11 cellular contexts compared by ENCODE assay signal in the genomic region with DNA sequence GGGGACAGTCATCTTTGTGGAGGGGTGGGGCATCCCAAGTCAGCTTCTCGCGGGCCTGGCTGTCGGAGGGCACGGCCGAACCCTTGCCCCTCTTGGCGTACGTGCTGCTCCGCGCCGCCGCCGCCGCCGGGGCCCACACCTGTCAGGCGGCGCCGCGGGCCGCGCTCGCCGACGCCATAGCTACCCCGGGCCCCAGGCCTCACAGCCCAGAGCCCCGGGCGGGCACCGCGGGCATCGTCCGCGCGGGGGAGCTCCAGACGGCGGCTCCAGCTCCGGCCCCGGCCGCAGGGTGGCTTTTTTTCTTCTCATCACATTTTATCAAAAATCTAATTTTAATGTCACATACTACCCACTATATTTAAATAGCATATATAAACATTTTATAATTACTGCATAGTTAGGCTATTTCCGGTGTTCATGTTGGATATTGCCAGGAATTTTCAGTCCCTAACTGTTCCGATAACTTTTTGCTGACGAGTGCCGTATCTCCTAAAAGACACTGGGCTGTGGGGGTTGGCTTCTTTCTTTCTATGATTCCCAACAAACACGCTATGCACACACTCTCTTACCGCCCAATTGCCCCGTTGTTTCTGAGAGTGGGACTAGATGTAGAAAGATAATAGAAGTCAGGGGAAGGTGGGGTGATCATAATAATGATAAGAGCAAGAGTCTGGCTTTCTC. TPM values are rescaled to one million over a fixed set of nuclear protein-coding genes. Genes with fewer than 3 reads are reported as not detected.
DNase-seq lines count a peak whose midpoint lies in the region; ATAC-seq and TF ChIP-seq lines count a peak whose summit lies in the region.
"Not testable (repeated sequence)": the region's sequence is repeated elsewhere in the genome, so short reads cannot be mapped to it uniquely, and the experiment has no call there.
"Had no signal": no experiment of that assay in that cellular context is flagged by ENCODE, and none has a peak within 500 bp of the region (broad histone marks: within the 10 kb centered on the region; RNA-seq: fewer than 3 reads in every experiment).

No MANE protein-coding gene starts in this region.

- not testable (repeated sequence) for H2BK5ac ChIP-seq in mesenchymal stem cell (ENCODE audit: low read depth, low read length, poor library complexity, severe bottlenecking)

- peak overlapping the region; percentile 19 for H2BK120ac ChIP-seq in mesenchymal stem cell (ENCODE audit: low read depth, low read length)

- not testable (repeated sequence) for H3K27ac Mint-ChIP-seq in activated CD8-positive, alpha-beta T cell treated with anti-CD3 and anti-CD28 coated beads, Interleukin-2, amount 10 ng/mL, durations not matched to agents 7 days and 5 days; central memory CD8-positive, alpha-beta T cell (ENCODE audit: low read depth); stimulated activated naive CD8-positive, alpha-beta T cell treated with anti-CD3 and anti-CD28 coated beads, Interleukin-15, amount 100 ng/mL, for 72 hours

- not testable (repeated sequence) for H3K27me3 ChIP-seq in MG63; mesenchymal stem cell (ENCODE audit: control insufficient read depth in 1 of 2, insufficient read depth in 1 of 2, low read length in 2 of 2)

- not testable (repeated sequence) for H3K27ac ChIP-seq in C4-2B; mesenchymal stem cell (ENCODE audit: low read length, poor library complexity, severe bottlenecking)

- not testable (repeated sequence) for H3K36me3 ChIP-seq in MG63; mesenchymal stem cell (ENCODE audit: control insufficient read depth in 1 of 2, insufficient read depth in 2 of 2, low read depth in 1 of 2, low read length in 2 of 2)

- H3K23ac ChIP-seq in mesenchymal stem cell (ENCODE audit: low read length in 2 of 2): not testable (repeated sequence)

- intact Hi-C loops in Right ventricle myocardium inferior (cut with DNase I): loop anchor here (10.0 kb wide), 1 partner anchor 166 kb away; no protein-coding TSS in a partner anchor

- H4K8ac ChIP-seq in mesenchymal stem cell (ENCODE audit: low read length): not testable (repeated sequence)

- DNase-seq in MG63 (peak; percentile 44), hepatic stellate cell (ENCODE audit: low spot score) (peak; percentile 27)
- not testable (repeated sequence) for DNase-seq in activated CD8-positive, alpha-beta T cell treated with anti-CD3 and anti-CD28 coated beads, Interleukin-2, amount 10 ng/mL, durations not matched to agents 7 days and 5 days; central memory CD8-positive, alpha-beta T cell (ENCODE audit: low spot score in 2 of 2); Right ventricle myocardium inferior (ENCODE audit: missing footprints); mesenchymal stem cell; stimulated activated naive CD8-positive, alpha-beta T cell treated with anti-CD3 and anti-CD28 coated beads, Interleukin-15, amount 100 ng/mL, for 72 hours

- H3K18ac ChIP-seq in mesenchymal stem cell (ENCODE audit: low read depth in 1 of 2, low read length in 2 of 2): not testable (repeated sequence)

- H3K9me3 ChIP-seq in MG63; mesenchymal stem cell (ENCODE audit: control insufficient read depth, low read length): not testable (repeated sequence)

- H3K4ac ChIP-seq in mesenchymal stem cell (ENCODE audit: low read depth in 1 of 2, low read length in 2 of 2): not testable (repeated sequence)

- peak overlapping the region; percentile 7 for H2BK15ac ChIP-seq in mesenchymal stem cell (ENCODE audit: low read depth, poor library complexity, severe bottlenecking)

- H3K79me1 ChIP-seq in mesenchymal stem cell (replicated peaks; ENCODE audit: low read length, poor library complexity, severe bottlenecking): not testable (repeated sequence)

- H2AFZ ChIP-seq in mesenchymal stem cell (ENCODE audit: low read depth, low read length): not testable (repeated sequence)

- H3K4me3 Mint-ChIP-seq in activated CD8-positive, alpha-beta T cell treated with anti-CD3 and anti-CD28 coated beads, Interleukin-2, amount 10 ng/mL, durations not matched to agents 7 days and 5 days; central memory CD8-positive, alpha-beta T cell; stimulated activated naive CD8-positive, alpha-beta T cell treated with anti-CD3 and anti-CD28 coated beads, Interleukin-15, amount 100 ng/mL, for 72 hours: not testable (repeated sequence)

- CTCF ChIA-PET in activated CD8-positive, alpha-beta T cell treated with anti-CD3 and anti-CD28 coated beads, Interleukin-2, amount 10 ng/mL, durations not matched to agents 7 days and 5 days (lab: Charles Lee): not testable (repeated sequence)

- not testable (repeated sequence) for H2AK5ac ChIP-seq in mesenchymal stem cell (ENCODE audit: low read length, severe bottlenecking)

- not testable (repeated sequence) for H3K36me3 Mint-ChIP-seq in activated CD8-positive, alpha-beta T cell treated with anti-CD3 and anti-CD28 coated beads, Interleukin-2, amount 10 ng/mL, durations not matched to agents 7 days and 5 days (ENCODE audit: low read depth); central memory CD8-positive, alpha-beta T cell (ENCODE audit: insufficient read depth)

- H3K14ac ChIP-seq in mesenchymal stem cell (ENCODE audit: low read length in 2 of 2): not testable (repeated sequence)

- TF ChIP-seq CTCF in C4-2B (conservative IDR thresholded peaks at IDR 0.05): peak; percentile 63

- not testable (repeated sequence) for H3K9me3 Mint-ChIP-seq in activated CD8-positive, alpha-beta T cell treated with anti-CD3 and anti-CD28 coated beads, Interleukin-2, amount 10 ng/mL, durations not matched to agents 7 days and 5 days (ENCODE audit: insufficient read depth); central memory CD8-positive, alpha-beta T cell; stimulated activated naive CD8-positive, alpha-beta T cell treated with anti-CD3 and anti-CD28 coated beads, Interleukin-15, amount 100 ng/mL, for 72 hours

- POLR2A ChIA-PET in activated CD8-positive, alpha-beta T cell treated with anti-CD3 and anti-CD28 coated beads, Interleukin-2, amount 10 ng/mL, durations not matched to agents 7 days and 5 days (lab: Charles Lee): not testable (repeated sequence)

- peak; percentile 33 for ATAC-seq in activated CD8-positive, alpha-beta T cell treated with anti-CD3 and anti-CD28 coated beads, Interleukin-2, amount 10 ng/mL, durations not matched to agents 7 days and 5 days
- peak; percentile 28 for ATAC-seq in central memory CD8-positive, alpha-beta T cell (replicated peaks; ENCODE audit: extremely low read depth, poor library complexity, severe bottlenecking)
- peak; percentile 39 for ATAC-seq in Right ventricle myocardium inferior
- ATAC-seq in stimulated activated naive CD8-positive, alpha-beta T cell treated with anti-CD3 and anti-CD28 coated beads, Interleukin-15, amount 100 ng/mL, for 72 hours: peak; percentile 61

- not testable (repeated sequence) for H4K91ac ChIP-seq in mesenchymal stem cell (ENCODE audit: low read length)

- H3K4me1 Mint-ChIP-seq in activated CD8-positive, alpha-beta T cell treated with anti-CD3 and anti-CD28 coated beads, Interleukin-2, amount 10 ng/mL, durations not matched to agents 7 days and 5 days (ENCODE audit: low read depth); central memory CD8-positive, alpha-beta T cell; stimulated activated naive CD8-positive, alpha-beta T cell treated with anti-CD3 and anti-CD28 coated beads, Interleukin-15, amount 100 ng/mL, for 72 hours: not testable (repeated sequence)

- H3K4me3 ChIP-seq in MG63: peak overlapping the region; percentile 38
- H3K4me3 ChIP-seq in mesenchymal stem cell (ENCODE audit: insufficient read depth in 1 of 2, low read depth in 1 of 2, low read length in 2 of 2): not testable (repeated sequence)

- not testable (repeated sequence) for H3K4me1 ChIP-seq in mesenchymal stem cell (ENCODE audit: control insufficient read depth, insufficient read depth, low read depth, low read length)

- 80% methylated on average over 35 of the region's 44 CpGs for WGBS in mesenchymal stem cell

- H3K27me3 Mint-ChIP-seq in activated CD8-positive, alpha-beta T cell treated with anti-CD3 and anti-CD28 coated beads, Interleukin-2, amount 10 ng/mL, durations not matched to agents 7 days and 5 days (ENCODE audit: low read depth): not testable (repeated sequence)
- peaks cover 17% of the 10 kb centered on the region for H3K27me3 Mint-ChIP-seq in central memory CD8-positive, alpha-beta T cell
- H3K27me3 Mint-ChIP-seq in stimulated activated naive CD8-positive, alpha-beta T cell treated with anti-CD3 and anti-CD28 coated beads, Interleukin-15, amount 100 ng/mL, for 72 hours: peaks cover 19% of the 10 kb centered on the region

- peak overlapping the region; percentile 18 for H3K9ac ChIP-seq in mesenchymal stem cell (ENCODE audit: low read length)

- not testable (repeated sequence) for H3K4me2 ChIP-seq in mesenchymal stem cell (ENCODE audit: low read length, poor library complexity, severe bottlenecking)

- not testable (repeated sequence) for H2BK12ac ChIP-seq in mesenchymal stem cell (ENCODE audit: low read length in 2 of 2)

RNA-seq across cellular contexts. Expression of gene ANKRD62, which starts 25.2 kb away (rescaled TPM):
- total RNA-seq in MG63 (2014; rRNA removed; shearing (Covaris generic); ENCODE audit: low replicate concordance): not detected in 2 replicates
- not detected for total RNA-seq in activated CD8-positive, alpha-beta T cell treated with anti-CD3 and anti-CD28 coated beads, Interleukin-2, amount 10 ng/mL, durations not matched to agents 7 days and 5 days
- not detected for total RNA-seq in Right ventricle myocardium inferior
- not detected for polyA plus RNA-seq in mesenchymal stem cell (2013, experiment 1 of 2)
- polyA plus RNA-seq in mesenchymal stem cell (2013, experiment 2 of 2): not detected
- total RNA-seq: CD8-positive, alpha-beta memory T cell had no signal
- polyA plus RNA-seq: A549; CD8-positive, alpha-beta memory T cell; IgD-negative memory B cell had no signal
